In genomic region chr2:66925128-66925527, GRCh38 we compare ENCODE assay signal across 1 cellular context.
TF ChIP-seq lines count a peak whose summit lies in the region.

No MANE protein-coding gene starts in this region.

TF ChIP-seq in neural cell, 6 proteins besides CTCF, POLR2A, EP300 and RAD21 (continued from another document):
- TF ChIP-seq REST (IDR thresholded peaks at IDR 0.05; ENCODE audit: borderline replicate concordance), result no peak
